In genomic region chr9:95055337-95055850, GRCh38 we compare ENCODE assay signal across 11 cellular contexts.
A peak's percentile ranks its signal among the peaks of the same experiment; 100 is the strongest.
DNase-seq lines count a peak whose midpoint lies in the region; ATAC-seq, FAIRE-seq and TF ChIP-seq lines count a peak whose summit lies in the region.
"Had no signal": no experiment of that assay in that cellular context is flagged by ENCODE, and none has a peak within 500 bp of the region (broad histone marks: within the 10 kb centered on the region; RNA-seq: fewer than 3 reads in every experiment).

No MANE protein-coding gene starts in this region.

- H3K9me3 ChIP-seq in cardiac muscle cell (ENCODE audit: low read depth) (no peaks in the 10 kb centered on the region), fibroblast of lung (ENCODE audit: control insufficient read depth, insufficient read depth, low read depth, low read length) (no peaks in the 10 kb centered on the region), neuronal stem cell (replicated peaks in 1 of 2; ENCODE audit: control insufficient read depth in 2 of 2, insufficient read depth in 1 of 2, low read depth in 1 of 2, low read length in 2 of 2) (no peaks in the 10 kb centered on the region), aorta (ENCODE audit: control insufficient read depth, low read length) (no peaks in the 10 kb centered on the region)

- DNase-seq in cardiac muscle cell (ENCODE audit: low read depth in 1 of 2, low spot score in 1 of 2) (no peak), Right ventricle myocardium inferior (ENCODE audit: missing footprints) (no peak), fibroblast of lung (ENCODE audit: low read depth in 2 of 2) (peak in 1 of 2 donors; percentile 31), neuronal stem cell (ENCODE audit: low spot score) (no peak), aorta (no peak), NAMALWA (ENCODE audit: low spot score) (no peak), GM19239 (ENCODE audit: insufficient read length, low spot score) (no peak)
- DNase-seq in effector CD8-positive, alpha-beta T cell (lab: John Stamatoyannopoulos, UW): no peak
- DNase-seq: activated CD4-positive, CD25-positive, alpha-beta regulatory T cell; activated naive CD4-positive, alpha-beta T cell; naive B cell had no signal

- no CpG with 5 or more reads among the region's 5 CpGs for WGBS in neuronal stem cell (ENCODE audit: extremely low coverage in 2 of 2, insufficient read length in 2 of 2, insufficient replicate concordance in 1 of 2), 2 donors
- 0 to 3% methylated on average over 5 of the region's 5 CpGs for WGBS in aorta, 2 donors

- intact Hi-C loops in Right ventricle myocardium inferior (cut with DNase I): no loop called here
- intact Hi-C loops in aorta (cut with DNase I): loop anchor here in 1 of 2 donors (5.0 kb wide), 1 partner anchor 33 kb away; no protein-coding TSS in a partner anchor

- H3K4me2 ChIP-seq in fibroblast of lung (ENCODE audit: extremely low read depth, insufficient read depth, low read length) (peak overlapping the region; percentile 77), neuronal stem cell (ENCODE audit: insufficient read depth, low read length, poor library complexity, severe bottlenecking) (no peak overlapping the region)

- H3K14ac ChIP-seq in neuronal stem cell (ENCODE audit: low read length): no peak overlapping the region

- H3K27ac ChIP-seq in cardiac muscle cell (peak overlapping the region; percentile 90), fibroblast of lung (ENCODE audit: insufficient read depth, low read length) (peak overlapping the region; percentile 86), neuronal stem cell (replicated peaks; ENCODE audit: low read length) (no peak overlapping the region), aorta (ENCODE audit: low read depth in 1 of 2, low read length in 2 of 2) (peak overlapping the region; percentile 84 to 99)

- no peak overlapping the region for H2BK5ac ChIP-seq in neuronal stem cell (ENCODE audit: low read length)

- no peak overlapping the region for H2AK5ac ChIP-seq in neuronal stem cell (ENCODE audit: low read depth, low read length)

- peaks cover 90% of the 10 kb centered on the region for H3K79me2 ChIP-seq in fibroblast of lung (ENCODE audit: control insufficient read depth, insufficient read depth, low read length)

- no peak overlapping the region for H3K23ac ChIP-seq in neuronal stem cell (ENCODE audit: low read depth, low read length, poor library complexity)

- H3K27me3 ChIP-seq in cardiac muscle cell (no peaks in the 10 kb centered on the region), fibroblast of lung (ENCODE audit: control insufficient read depth, insufficient read depth, low read length) (no peaks in the 10 kb centered on the region), neuronal stem cell (ENCODE audit: control insufficient read depth in 3 of 3, insufficient read depth in 3 of 3, low read depth in 1 of 3, low read length in 3 of 3) (no peaks in the 10 kb centered on the region), aorta (ENCODE audit: control insufficient read depth in 1 of 2, insufficient read depth in 2 of 2, low read length in 1 of 2) (no peaks in the 10 kb centered on the region)

- no peak overlapping the region for H3K9ac ChIP-seq in fibroblast of lung (ENCODE audit: insufficient read depth, low read length)
- no peak overlapping the region for H3K9ac ChIP-seq in neuronal stem cell (ENCODE audit: low read depth, low read length, poor library complexity)

- FAIRE-seq in GM19239 (lab: Jason Lieb, UNC): no peak

- H3K36me3 ChIP-seq in cardiac muscle cell (no peaks in the 10 kb centered on the region), fibroblast of lung (ENCODE audit: control insufficient read depth, insufficient read depth, low read length) (peaks cover 2% of the 10 kb centered on the region), neuronal stem cell (replicated peaks in 1 of 2; ENCODE audit: control insufficient read depth in 2 of 2, insufficient read depth in 2 of 2, low read length in 2 of 2) (peaks cover 0 to 1% of the 10 kb centered on the region in 2 donors), aorta (ENCODE audit: control insufficient read depth in 1 of 2, insufficient read depth in 2 of 2, low read length in 1 of 2) (no peaks in the 10 kb centered on the region)

- no peak overlapping the region for H3K4me3 ChIP-seq in cardiac muscle cell
- peak overlapping the region; percentile 21 to 49 (median 35) for H3K4me3 ChIP-seq in fibroblast of lung (replicated peaks in 1 of 4; ENCODE audit: control extremely low read depth in 1 of 4, insufficient read depth in 1 of 4, low read depth in 3 of 4, low read length in 4 of 4)
- peak overlapping the region in 1 of 2 donors; percentile 12 for H3K4me3 ChIP-seq in neuronal stem cell (ENCODE audit: low read length in 2 of 2)
- peak overlapping the region in 1 of 2 donors; percentile 52 for H3K4me3 ChIP-seq in aorta (ENCODE audit: low read length in 2 of 2)

- TF ChIP-seq CTCF in cardiac muscle cell (IDR thresholded peaks at IDR 0.05; ENCODE audit: low read depth, low read length): no peak
- TF ChIP-seq CTCF in fibroblast of lung (conservative IDR thresholded peaks at IDR 0.05 in 1 of 2, IDR thresholded peaks at IDR 0.05 in 1 of 2; ENCODE audit: low read depth in 1 of 2, low read length in 2 of 2): no peak

- no peak overlapping the region for H4K8ac ChIP-seq in neuronal stem cell (ENCODE audit: low read depth, low read length)

- peaks cover 32% of the 10 kb centered on the region for H3K4me1 ChIP-seq in cardiac muscle cell (ENCODE audit: low read depth)
- peaks cover 34% of the 10 kb centered on the region for H3K4me1 ChIP-seq in fibroblast of lung (ENCODE audit: control insufficient read depth, extremely low read depth, insufficient read depth, low read length)
- peaks cover 9 to 33% of the 10 kb centered on the region in 2 donors for H3K4me1 ChIP-seq in neuronal stem cell (ENCODE audit: control insufficient read depth in 2 of 2, insufficient read depth in 1 of 2, low read depth in 1 of 2, low read length in 2 of 2)
- H3K4me1 ChIP-seq in aorta (ENCODE audit: control insufficient read depth in 1 of 2, insufficient read depth in 2 of 2, low read length in 2 of 2): peaks cover 0 to 11% of the 10 kb centered on the region in 2 donors

- no peak overlapping the region for H3K18ac ChIP-seq in neuronal stem cell (ENCODE audit: low read length)

- peaks cover 2% of the 10 kb centered on the region for H3K79me1 ChIP-seq in neuronal stem cell (ENCODE audit: low read depth, low read length)

- no peak overlapping the region for H4K91ac ChIP-seq in neuronal stem cell (ENCODE audit: low read depth, low read length, poor library complexity)

- no peak overlapping the region for H2BK120ac ChIP-seq in neuronal stem cell (ENCODE audit: low read depth, low read length)

- no peak overlapping the region for H2BK12ac ChIP-seq in neuronal stem cell (ENCODE audit: low read length)

- no peak overlapping the region for H3K4ac ChIP-seq in neuronal stem cell (ENCODE audit: low read length)

- H2AFZ ChIP-seq in fibroblast of lung (ENCODE audit: low read length) (no peak overlapping the region), neuronal stem cell (ENCODE audit: low read length) (peak overlapping the region; percentile 75)

- ATAC-seq in Right ventricle myocardium inferior (no peak), aorta (ENCODE audit: low FRiP score) (no peak)

- H4K20me1 ChIP-seq in fibroblast of lung (ENCODE audit: control insufficient read depth, extremely low read depth, insufficient read depth, low read length): no peaks in the 10 kb centered on the region

- no peak overlapping the region for H2BK15ac ChIP-seq in neuronal stem cell (ENCODE audit: low read length)
